ENCODE assay signal across 12 cellular contexts in the genomic region with DNA sequence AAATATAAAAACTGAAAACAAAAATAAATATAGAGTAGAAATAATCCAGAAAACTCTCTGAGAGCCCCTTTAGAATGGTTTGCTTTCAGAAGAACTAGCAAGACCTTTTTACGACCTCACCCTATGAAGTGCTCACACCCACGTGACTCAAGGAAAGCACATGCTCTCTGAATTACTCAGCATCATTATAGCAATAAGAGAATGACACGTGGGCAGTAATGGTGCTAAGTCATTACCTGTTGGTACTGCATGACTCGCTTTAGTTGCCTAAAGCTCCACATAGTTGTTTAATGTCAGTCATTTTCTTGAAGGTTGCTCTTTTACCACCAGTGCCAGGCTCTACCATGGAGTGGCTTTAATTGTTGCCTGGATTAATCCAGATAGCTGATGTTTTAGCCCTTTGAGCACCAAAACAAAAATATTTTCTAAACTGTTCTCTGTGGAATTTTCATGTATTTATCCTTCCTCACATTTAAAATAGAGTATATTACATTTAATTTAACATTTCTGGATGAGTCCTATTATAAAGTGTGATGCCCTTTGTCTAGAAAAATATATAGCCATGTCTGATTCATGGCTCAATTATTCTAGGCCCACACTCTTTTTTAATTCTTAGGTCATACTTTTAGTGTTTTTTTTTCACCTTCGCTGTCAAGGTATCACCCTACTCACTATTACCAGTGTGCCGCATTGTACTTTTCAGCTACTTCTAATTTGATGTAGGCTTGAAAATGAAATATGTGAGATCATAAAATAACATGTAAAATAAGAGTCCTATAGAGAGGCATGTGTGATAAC. TPM values are rescaled to one million over a fixed set of nuclear protein-coding genes. Genes with fewer than 3 reads are reported as not detected.
DNase-seq lines count a peak whose midpoint lies in the region; ATAC-seq and TF ChIP-seq lines count a peak whose summit lies in the region.
"Had no signal": no experiment of that assay in that cellular context is flagged by ENCODE, and none has a peak within 500 bp of the region (broad histone marks: within the 10 kb centered on the region; RNA-seq: fewer than 3 reads in every experiment).

No MANE protein-coding gene starts in this region.

- no peak for TF ChIP-seq EP300 in ovary (IDR thresholded peaks at IDR 0.05)

- H3K27me3 Mint-ChIP-seq in activated CD8-positive, alpha-beta memory T cell treated with anti-CD3 and anti-CD28 coated beads, Interleukin-2, amount 10 ng/mL, durations not matched to agents 7 days and 5 days: peaks cover 16% of the 10 kb centered on the region

- H3K36me3 ChIP-seq in ovary: no peaks in the 10 kb centered on the region
- H3K36me3 ChIP-seq: Peyer's patch, suprapubic skin had no signal

- intact Hi-C loops in ovary (cut with DNase I): loop anchor here in 1 of 4 donors (10.0 kb wide), 1 partner anchor 106 kb away; a partner anchor contains a TSS

- no peak overlapping the region for H3K27ac ChIP-seq in ovary
- H3K27ac ChIP-seq: Peyer's patch, suprapubic skin had no signal

- DNase-seq in activated CD8-positive, alpha-beta memory T cell treated with anti-CD3 and anti-CD28 coated beads, Interleukin-2, amount 10 ng/mL, durations not matched to agents 7 days and 5 days: no peak
- DNase-seq in activated CD8-positive, alpha-beta memory T cell treated with anti-CD3 and anti-CD28 coated beads for 24 hours: no peak
- DNase-seq in LHCN-M2 (ENCODE audit: low read depth) (peak; percentile 92), erythroblast (lab: John Stamatoyannopoulos, UW) (peak; percentile 49 to 75), NCI-H128 (lab: John Stamatoyannopoulos, UW; ENCODE audit: unreplicated experiment) (no peak), ovary (no peak), NCI-H345 (lab: John Stamatoyannopoulos, UW) (no peak)
- peak in 2 of 3 donors; percentile 5 to 11 for DNase-seq in stimulated activated CD4-positive, alpha-beta T cell treated with anti-CD3 and anti-CD28 coated beads, TNF-alpha, amount 100 ng/mL, for 48 hours (ENCODE audit: low read depth in 3 of 3)
- DNase-seq: activated CD8-positive, alpha-beta memory T cell treated with anti-CD3 and anti-CD28 coated beads, Interleukin-2, amount 50 U/mL, for 48 hours; CD4-positive, alpha-beta memory T cell; Peyer's patch had no signal

- no peak overlapping the region for H3K4me3 Mint-ChIP-seq in activated CD8-positive, alpha-beta memory T cell treated with anti-CD3 and anti-CD28 coated beads, Interleukin-2, amount 10 ng/mL, durations not matched to agents 7 days and 5 days
- H3K4me3 Mint-ChIP-seq: CD4-positive, alpha-beta memory T cell had no signal

- H3K4me1 Mint-ChIP-seq in activated CD8-positive, alpha-beta memory T cell treated with anti-CD3 and anti-CD28 coated beads, Interleukin-2, amount 10 ng/mL, durations not matched to agents 7 days and 5 days: peaks cover 7% of the 10 kb centered on the region
- H3K4me1 Mint-ChIP-seq: CD4-positive, alpha-beta memory T cell had no signal

- no peaks in the 10 kb centered on the region for H3K9me3 ChIP-seq in ovary
- H3K9me3 ChIP-seq: Peyer's patch, suprapubic skin had no signal

- no peak overlapping the region for H3K4me3 ChIP-seq in ovary
- H3K4me3 ChIP-seq: Peyer's patch, suprapubic skin had no signal

- 77 to 83% (median 78%) methylated on average over 6 of the region's 6 CpGs for WGBS in ovary, 3 donors

- no peak for TF ChIP-seq POLR2A in erythroblast (IDR thresholded peaks at IDR 0.05; ENCODE audit: low read length)
- TF ChIP-seq POLR2A in ovary (IDR thresholded peaks at IDR 0.05): no peak

- no peaks in the 10 kb centered on the region for H3K4me1 ChIP-seq in ovary (ENCODE audit: insufficient read depth)
- H3K4me1 ChIP-seq: Peyer's patch had no signal

- H3K27me3 ChIP-seq in ovary: no peaks in the 10 kb centered on the region
- H3K27me3 ChIP-seq: Peyer's patch, suprapubic skin had no signal

- H3K36me3 Mint-ChIP-seq in activated CD8-positive, alpha-beta memory T cell treated with anti-CD3 and anti-CD28 coated beads, Interleukin-2, amount 10 ng/mL, durations not matched to agents 7 days and 5 days: no peaks in the 10 kb centered on the region
- H3K36me3 Mint-ChIP-seq: CD4-positive, alpha-beta memory T cell had no signal

- peak; percentile 45 for ATAC-seq in activated CD8-positive, alpha-beta memory T cell treated with anti-CD3 and anti-CD28 coated beads, Interleukin-2, amount 10 ng/mL, durations not matched to agents 7 days and 5 days

- CTCF ChIA-PET in activated CD8-positive, alpha-beta memory T cell treated with anti-CD3 and anti-CD28 coated beads, Interleukin-2, amount 10 ng/mL, durations not matched to agents 7 days and 5 days (lab: Charles Lee): interaction anchor here (2.3 kb wide), 1 partner anchor 100 kb away, joined by 6 read pairs; no protein-coding TSS in a partner anchor

- H3K9me3 Mint-ChIP-seq in activated CD8-positive, alpha-beta memory T cell treated with anti-CD3 and anti-CD28 coated beads, Interleukin-2, amount 10 ng/mL, durations not matched to agents 7 days and 5 days (ENCODE audit: low read depth): no peaks in the 10 kb centered on the region

- no peak for TF ChIP-seq CTCF in ovary (IDR thresholded peaks at IDR 0.05)

- no peak overlapping the region for H3K27ac Mint-ChIP-seq in activated CD8-positive, alpha-beta memory T cell treated with anti-CD3 and anti-CD28 coated beads, Interleukin-2, amount 10 ng/mL, durations not matched to agents 7 days and 5 days

RNA-seq across cellular contexts. Expression of a gene that starts 56.8 kb away (rescaled TPM):
- under 1 TPM; 0.26 TPM for total RNA-seq in activated CD8-positive, alpha-beta memory T cell treated with anti-CD3 and anti-CD28 coated beads, Interleukin-2, amount 10 ng/mL, durations not matched to agents 7 days and 5 days
- total RNA-seq in LHCN-M2 (2014; rRNA removed) (19.0 and 28.2 TPM in 2 replicates), ovary (1 to 10 TPM; 2.1 to 5.4 (median 3.4) TPM)
- 12.4 TPM for polyA plus RNA-seq in LHCN-M2 (2012)
- polyA plus RNA-seq in ovary: 1 to 10 TPM; 4.8 to 6.4 TPM
- polyA plus RNA-seq: CD4-positive, alpha-beta memory T cell had no signal

Comparison
In these comparisons a context has a peak if more than half of its experiments do, and no peak if none do; other contexts are left out.
1. DNase-seq: peak in LHCN-M2 (single experiment), erythroblast (2 of 2) and stimulated activated CD4-positive, alpha-beta T cell treated with anti-CD3 and anti-CD28 coated beads, TNF-alpha, amount 100 ng/mL, for 48 hours (2 of 3); none in activated CD8-positive, alpha-beta memory T cell treated with anti-CD3 and anti-CD28 coated beads, Interleukin-2, amount 10 ng/mL, durations not matched to agents 7 days and 5 days (single experiment), activated CD8-positive, alpha-beta memory T cell treated with anti-CD3 and anti-CD28 coated beads for 24 hours (single experiment), NCI-H128 (single experiment), ovary (0 of 5) and NCI-H345 (single experiment).